Comparison of ENCODE assay signal across 17 cellular contexts in genomic region chr20:10463622-10464021, GRCh38. TPM values are rescaled to one million over a fixed set of nuclear protein-coding genes. Genes with fewer than 3 reads are reported as not detected.
DNase-seq lines count a peak whose midpoint lies in the region; ATAC-seq and TF ChIP-seq lines count a peak whose summit lies in the region.
"Had no signal": no experiment of that assay in that cellular context is flagged by ENCODE, and none has a peak within 500 bp of the region (broad histone marks: within the 10 kb centered on the region; RNA-seq: fewer than 3 reads in every experiment).

No MANE protein-coding gene starts in this region.

- no peak for TF ChIP-seq CTCF in HEK293 (tag by site-specific recombination; IDR thresholded peaks at IDR 0.05)
- TF ChIP-seq CTCF in RWPE2 (IDR thresholded peaks at IDR 0.05; ENCODE audit: poor library complexity, severe bottlenecking) = no peak

- no peak overlapping the region for H2AFZ ChIP-seq in ACC112 (ENCODE audit: low read length, unreplicated experiment)
- H2AFZ ChIP-seq: GM23338, PC-9 had no signal

- ATAC-seq in RWPE2 (ENCODE audit: low read depth) (peak; percentile 38; the same call in 2 of the 3 replicates), esophagus mucosa (peak; percentile 66), HG02759 (IDR thresholded peaks at IDR 0.05; ENCODE audit: unreplicated experiment) (no peak)
- ATAC-seq: GM23338, Right ventricle myocardium inferior, SK-N-SH treated with all-trans-retinoic acid at 6 μM for 48 hours had no signal

- H3K27ac ChIP-seq in ACC112 (ENCODE audit: low read depth, low read length) = peak overlapping the region; percentile 41; the same call in 1 of the 2 replicates
- H3K27ac ChIP-seq in HEK293 (ENCODE audit: extremely low read depth, low read depth, low read length) = no peak overlapping the region
- no peak overlapping the region for H3K27ac ChIP-seq in RWPE2 (ENCODE audit: poor library complexity, severe bottlenecking)
- H3K27ac ChIP-seq: PC-9 had no signal

- CTCF ChIA-PET in HEK293 (lab: Yijun Ruan, JAX) = interaction anchor here (0.7 kb wide), 1 partner anchor 465 kb away, joined by 3 read pairs; no protein-coding TSS in a partner anchor

- 0 out of 2 replicates have a peak, but pooled peaks cover 16% of the 10 kb centered on the region for H3K36me3 ChIP-seq in ACC112 (ENCODE audit: insufficient read depth, low read length)
- no peaks in the 10 kb centered on the region; a peak in 1 of 3 replicates for H3K36me3 ChIP-seq in HEK293 (ENCODE audit: control insufficient read depth in 2 of 2, insufficient read depth in 1 of 2, low read length in 2 of 2)
- no peaks in the 10 kb centered on the region for H3K36me3 ChIP-seq in RWPE2 (ENCODE audit: low read depth)
- H3K36me3 ChIP-seq in MG63 = no peaks in the 10 kb centered on the region

- DNase-seq in RWPE2 (ENCODE audit: low spot score) (no peak), amygdala (lab: John Stamatoyannopoulos, UW) (no peak), MG63 (no peak)
- no peak for DNase-seq in stimulated activated naive CD4-positive, alpha-beta T cell (lab: John Stamatoyannopoulos, UW)
- DNase-seq: ACHN; CD4-positive, alpha-beta T cell; NCI-H1092 treated with DMSO at 0.1 percent for 48 hours; NCI-H1694; NCI-H446 had no signal

- H3K4me3 ChIP-seq in ACC112 (ENCODE audit: low read depth, low read length) = no peak overlapping the region
- no peak overlapping the region for H3K4me3 ChIP-seq in HEK293 (ENCODE audit: low read depth, low read length)
- H3K4me3 ChIP-seq in RWPE2 (ENCODE audit: severe bottlenecking) = no peak overlapping the region
- H3K4me3 ChIP-seq in MG63 = no peak overlapping the region
- H3K4me3 ChIP-seq: GM23338, PC-9 had no signal

- H3K4me1 ChIP-seq in ACC112 (ENCODE audit: control insufficient read depth, insufficient read depth, low read length, unreplicated experiment) (peaks cover 23% of the 10 kb centered on the region), HEK293 (ENCODE audit: control insufficient read depth, insufficient read depth, low read length) (no peaks in the 10 kb centered on the region), RWPE2 (ENCODE audit: insufficient read depth, poor library complexity, severe bottlenecking) (peaks cover 3% of the 10 kb centered on the region)

- POLR2A ChIA-PET in HEK293 (lab: Yijun Ruan, JAX) = no interaction called here

- no peaks in the 10 kb centered on the region for H3K27me3 ChIP-seq in ACC112 (ENCODE audit: insufficient read depth, low read length)
- no peaks in the 10 kb centered on the region for H3K27me3 ChIP-seq in RWPE2 (ENCODE audit: insufficient read depth, poor library complexity, severe bottlenecking)
- no peaks in the 10 kb centered on the region for H3K27me3 ChIP-seq in MG63

- H3K9me3 ChIP-seq in HEK293 (ENCODE audit: control insufficient read depth, insufficient read depth, low read depth, low read length) (no peaks in the 10 kb centered on the region), RWPE2 (ENCODE audit: severe bottlenecking) (no peaks in the 10 kb centered on the region), MG63 (no peaks in the 10 kb centered on the region)

- H3K79me2 ChIP-seq in ACC112 (ENCODE audit: control insufficient read depth, insufficient read depth, low read length, unreplicated experiment) = peaks cover 16% of the 10 kb centered on the region

TF ChIP-seq in HEK293, 187 proteins besides CTCF, POLR2A, EP300 and RAD21:
- TF ChIP-seq SETDB1 (IDR thresholded peaks at IDR 0.05; ENCODE audit: insufficient read length, low read length) (peak; percentile 21), GLI2 (tag by site-specific recombination; IDR thresholded peaks at IDR 0.05; ENCODE audit: borderline replicate concordance, low read depth) (no peak), KLF7 (tag by site-specific recombination; IDR thresholded peaks at IDR 0.05; ENCODE audit: borderline replicate concordance) (no peak), ZNF404 (tag by site-specific recombination; IDR thresholded peaks at IDR 0.05) (no peak), ZSCAN30 (tag by site-specific recombination; IDR thresholded peaks at IDR 0.05) (no peak)

RNA-seq across cellular contexts. Expression of gene SLX4IP, which starts 28.5 kb away (rescaled TPM):
- 5.3 TPM for total RNA-seq in esophagus mucosa
- 1.7 and 3.0 TPM in 2 replicates for total RNA-seq in MG63 (2014; rRNA removed; shearing (Covaris generic); ENCODE audit: low replicate concordance)

RNA-seq across cellular contexts. Expression of gene MKKS, which starts 29.6 kb away (rescaled TPM):
- 11.8 TPM for total RNA-seq in esophagus mucosa
- 9.6 and 9.8 TPM in 2 replicates for total RNA-seq in MG63 (2014; rRNA removed; shearing (Covaris generic); ENCODE audit: low replicate concordance)
